Comparison of ENCODE assay signal across 8 cellular contexts in the genomic region with DNA sequence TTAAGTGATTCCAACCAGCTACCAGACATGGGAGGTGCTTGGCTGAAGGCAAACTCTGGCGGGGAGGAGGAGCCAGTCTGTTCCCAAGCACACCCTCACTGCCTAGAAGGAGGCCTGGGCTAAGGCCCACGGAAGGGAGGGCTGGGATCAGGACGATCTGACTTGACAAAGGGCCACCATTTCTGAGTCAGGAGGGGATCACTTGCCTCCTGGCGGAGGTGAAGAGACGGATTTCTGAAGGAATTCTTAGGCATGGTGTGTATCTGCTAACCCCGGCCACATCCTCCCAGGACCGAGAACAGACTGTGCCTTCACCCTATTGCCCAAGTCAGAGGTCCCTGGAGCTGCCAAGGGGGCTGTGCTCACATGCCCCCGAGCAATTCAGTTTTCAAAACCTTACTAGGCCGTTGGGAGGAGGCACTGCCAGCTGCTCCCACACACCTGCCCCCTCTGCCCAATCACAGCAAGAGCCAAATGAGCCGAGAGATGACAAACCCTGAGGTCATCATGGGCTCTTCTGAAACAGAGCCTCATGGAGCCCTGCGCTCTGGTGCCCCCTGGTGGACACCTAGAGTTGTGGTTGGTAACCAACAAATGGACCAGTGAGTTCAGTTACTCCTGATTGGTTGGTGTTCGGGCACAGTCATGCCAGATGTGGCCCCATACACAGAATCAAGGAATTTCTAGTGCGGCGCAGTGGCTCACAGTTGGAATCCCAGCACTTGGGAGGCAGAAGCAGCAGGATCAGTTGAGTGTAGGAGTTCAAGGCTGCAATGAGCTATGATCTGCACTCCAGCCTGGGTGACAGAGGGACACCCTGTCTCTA. TPM values are rescaled to one million over a fixed set of nuclear protein-coding genes. Genes with fewer than 3 reads are reported as not detected.
DNase-seq lines count a peak whose midpoint lies in the region; ATAC-seq and TF ChIP-seq lines count a peak whose summit lies in the region.

No MANE protein-coding gene starts in this region.

- H3K4me3 ChIP-seq in dorsolateral prefrontal cortex, result peak overlapping the region in 26 of 59 donors; percentile 1 to 44 (median 20)

- H3K36me3 Mint-ChIP-seq in activated CD4-positive, alpha-beta T cell treated with anti-CD3 and anti-CD28 coated beads for 36 hours (ENCODE audit: low read depth), result no peaks in the 10 kb centered on the region
- H3K36me3 Mint-ChIP-seq in memory B cell, result no peaks in the 10 kb centered on the region

- DNase-seq in AG08395 (ENCODE audit: low spot score) (peak; percentile 98), dorsolateral prefrontal cortex (peak; percentile 93 to 98 (median 96)), memory B cell (ENCODE audit: low spot score in 2 of 2) (peak; percentile 90 to 91), NCI-H2196 treated with DMSO at 0.1 percent for 48 hours (lab: John Stamatoyannopoulos, UW; ENCODE audit: unreplicated experiment) (no peak)
- DNase-seq in activated CD4-positive, alpha-beta T cell treated with anti-CD3 and anti-CD28 coated beads for 36 hours, result peak; percentile 99
- DNase-seq in stimulated activated CD8-positive, alpha-beta memory T cell treated with anti-CD3 and anti-CD28 coated beads, Interleukin-15, amount 100 ng/mL, for 48 hours (ENCODE audit: low read depth in 2 of 2), result peak; percentile 88 to 90

- ATAC-seq in GM19324 (IDR thresholded peaks at IDR 0.05; ENCODE audit: low FRiP score, unreplicated experiment) (peak; percentile 67), HG03460 (IDR thresholded peaks at IDR 0.05; ENCODE audit: unreplicated experiment) (peak; percentile 92), memory B cell (ENCODE audit: low read depth) (peak; percentile 98)
- ATAC-seq in activated CD4-positive, alpha-beta T cell treated with anti-CD3 and anti-CD28 coated beads for 36 hours, result peak; percentile 100

- POLR2A ChIA-PET in activated CD4-positive, alpha-beta T cell treated with anti-CD3 and anti-CD28 coated beads for 36 hours (lab: Charles Lee), result no interaction called here

- H3K27ac Mint-ChIP-seq in activated CD4-positive, alpha-beta T cell treated with anti-CD3 and anti-CD28 coated beads for 36 hours, result peak overlapping the region; percentile 83
- peak overlapping the region; percentile 43 for H3K27ac Mint-ChIP-seq in memory B cell

- CTCF ChIA-PET in activated CD4-positive, alpha-beta T cell treated with anti-CD3 and anti-CD28 coated beads for 36 hours (lab: Charles Lee), result interaction anchor here (0.6 to 6.6 kb wide), 26 partner anchors 9 to 563 kb away, joined by 3 to 74 read pairs (median 3); no protein-coding TSS in a partner anchor

- peak overlapping the region in 55 of 59 donors; percentile 49 to 91 (median 80) for H3K27ac ChIP-seq in dorsolateral prefrontal cortex

- H3K27me3 ChIP-seq in dorsolateral prefrontal cortex, result no peaks in the 10 kb centered on the region

- intact Hi-C loops in activated CD4-positive, alpha-beta T cell treated with anti-CD3 and anti-CD28 coated beads for 36 hours (cut with DNase I, micrococcal nuclease), result loop anchor here (1.0 kb wide), 4 partner anchors 19 to 56 kb away; no protein-coding TSS in a partner anchor
- intact Hi-C loops in dorsolateral prefrontal cortex (cut with DNase I), result loop anchor here in 1 of 2 donors (1.0 kb wide), 1 partner anchor 52 kb away; no protein-coding TSS in a partner anchor

- peak overlapping the region; percentile 35 for H3K4me3 Mint-ChIP-seq in activated CD4-positive, alpha-beta T cell treated with anti-CD3 and anti-CD28 coated beads for 36 hours
- H3K4me3 Mint-ChIP-seq in memory B cell, result no peak overlapping the region

- H3K27me3 Mint-ChIP-seq in activated CD4-positive, alpha-beta T cell treated with anti-CD3 and anti-CD28 coated beads for 36 hours, result peaks cover 5% of the 10 kb centered on the region
- H3K27me3 Mint-ChIP-seq in memory B cell, result peaks cover 9% of the 10 kb centered on the region

- H3K9me3 Mint-ChIP-seq in activated CD4-positive, alpha-beta T cell treated with anti-CD3 and anti-CD28 coated beads for 36 hours (ENCODE audit: low read depth), result no peaks in the 10 kb centered on the region
- no peaks in the 10 kb centered on the region for H3K9me3 Mint-ChIP-seq in memory B cell

- TF ChIP-seq CTCF in dorsolateral prefrontal cortex (IDR thresholded peaks at IDR 0.05 in 54 of 56, conservative IDR thresholded peaks at IDR 0.05 in 2 of 56; ENCODE audit: low read depth in 1 of 56, partially characterized antibody in 56 of 56), result peak; percentile 81 to 100 (median 97)

- H3K4me1 Mint-ChIP-seq in activated CD4-positive, alpha-beta T cell treated with anti-CD3 and anti-CD28 coated beads for 36 hours, result peaks cover 17% of the 10 kb centered on the region
- H3K4me1 Mint-ChIP-seq in memory B cell, result peaks cover 9% of the 10 kb centered on the region

RNA-seq across cellular contexts. Expression of gene TNK2, which starts 6.5 kb away (rescaled TPM):
- total RNA-seq in activated CD4-positive, alpha-beta T cell treated with anti-CD3 and anti-CD28 coated beads for 36 hours, result 10 to 100 TPM; 49.9 to 54.2 TPM
- total RNA-seq in dorsolateral prefrontal cortex, result 100 to 1,000 TPM; 167 to 402 (median 279) TPM
